In the genomic region with DNA sequence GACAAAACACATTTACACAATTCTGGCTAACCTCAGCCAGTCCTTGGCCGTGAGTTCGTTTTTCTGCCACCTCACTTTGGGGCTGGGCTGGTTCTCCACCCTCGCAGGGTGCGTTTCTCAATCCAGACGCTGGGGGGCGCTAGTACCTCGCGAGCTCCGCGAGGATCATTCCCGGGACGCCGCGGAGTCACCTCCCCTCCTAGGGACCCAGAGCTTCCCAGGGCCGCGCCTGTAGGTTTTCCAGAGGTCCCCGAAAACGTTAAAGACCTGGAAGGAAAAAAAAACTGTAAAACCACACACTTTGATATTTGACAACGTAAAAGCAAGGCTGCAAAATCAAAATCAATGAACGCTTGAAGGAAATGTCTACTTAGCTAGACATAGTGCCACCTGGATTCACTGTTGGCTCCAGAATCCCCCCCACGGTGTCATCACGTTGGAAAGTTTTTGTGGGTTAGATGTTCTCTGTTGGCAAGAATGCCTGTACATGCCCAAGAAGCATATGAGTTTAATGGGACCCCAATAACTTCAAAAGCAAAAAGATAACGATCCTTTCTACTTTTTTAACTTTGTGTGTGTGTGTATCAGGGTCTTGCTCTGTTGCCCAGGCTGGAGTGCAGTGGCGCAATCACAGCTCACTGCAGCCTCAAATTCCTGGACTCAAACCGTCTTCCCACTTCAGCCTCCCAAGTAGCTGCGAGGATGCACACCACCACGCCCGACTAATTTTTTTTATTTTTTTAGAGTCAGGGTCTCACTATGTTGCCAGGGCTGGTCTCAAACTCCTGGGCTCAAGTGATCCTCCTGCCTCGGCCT, we compare ENCODE assay signal across 8 cellular contexts.
DNase-seq lines count a peak whose midpoint lies in the region; ATAC-seq lines count a peak whose summit lies in the region.

No MANE protein-coding gene starts in this region.

- no peak for ATAC-seq in HG02970 (IDR thresholded peaks at IDR 0.05; ENCODE audit: low FRiP score, unreplicated experiment)

- DNase-seq in NCI-H446 (lab: John Stamatoyannopoulos, UW) (peak; percentile 41 to 78), NCI-H446 treated with DMSO at 0.1 percent for 48 hours (lab: John Stamatoyannopoulos, UW) (no peak), NCI-H2107 (lab: John Stamatoyannopoulos, UW) (peak; percentile 45), kidney tubule cell (ENCODE audit: low spot score) (peak; percentile 65)
- DNase-seq in activated CD4-positive, CD25-positive, alpha-beta regulatory T cell treated with anti-CD3 and anti-CD28 coated beads, Interleukin-2, amount 50 U/mL, for 72 hours = peak; percentile 86
- DNase-seq in central memory CD4-positive, alpha-beta T cell = peak; percentile 60
- DNase-seq in stimulated activated CD4-positive, alpha-beta T cell treated with anti-CD3 and anti-CD28 coated beads, Interleukin-1b, Interleukin-23, amount 100 ng/mL, for 4 hours (ENCODE audit: low read depth in 2 of 2) = peak; percentile 73 to 74
